Comparison of ENCODE assay signal across 8 cellular contexts in genomic region chr1:225651376-225651871, GRCh38. TPM values are rescaled to one million over a fixed set of nuclear protein-coding genes. Genes with fewer than 3 reads are reported as not detected.
DNase-seq lines count a peak whose midpoint lies in the region; ATAC-seq and TF ChIP-seq lines count a peak whose summit lies in the region.

No MANE protein-coding gene starts in this region.

- 21 to 23% (median 22%) methylated on average over 8 of the region's 8 CpGs for WGBS in adrenal gland, 4 donors
- WGBS in upper lobe of left lung, 2 donors: 39 to 41% methylated on average over 8 of the region's 8 CpGs

- no peak for TF ChIP-seq POLR2A in adrenal gland (IDR thresholded peaks at IDR 0.05)
- TF ChIP-seq POLR2A in upper lobe of left lung (IDR thresholded peaks at IDR 0.05): no peak

- DNase-seq in left ventricle myocardium inferior (no peak), left cardiac atrium (no peak), adrenal gland (no peak), left kidney (ENCODE audit: low read depth, low spot score) (peak; percentile 56), upper lobe of left lung (no peak), GM19238 (ENCODE audit: insufficient read length, low spot score) (no peak), NCI-H2171 (lab: John Stamatoyannopoulos, UW) (no peak)

- no peak for TF ChIP-seq EP300 in upper lobe of left lung (IDR thresholded peaks at IDR 0.05)

- no peaks in the 10 kb centered on the region for H3K9me3 ChIP-seq in left ventricle myocardium inferior (replicated peaks)
- H3K9me3 ChIP-seq in adrenal gland (replicated peaks in 1 of 3): no peaks in the 10 kb centered on the region
- H3K9me3 ChIP-seq in upper lobe of left lung: no peaks in the 10 kb centered on the region

- TF ChIP-seq CTCF in left ventricle myocardium inferior (IDR thresholded peaks at IDR 0.05; ENCODE audit: borderline replicate concordance) (no peak), adrenal gland (IDR thresholded peaks at IDR 0.05) (no peak), upper lobe of left lung (IDR thresholded peaks at IDR 0.05) (no peak)

- H3K27me3 ChIP-seq in left ventricle myocardium inferior (ENCODE audit: low read depth) (no peaks in the 10 kb centered on the region), adrenal gland (no peaks in the 10 kb centered on the region), upper lobe of left lung (no peaks in the 10 kb centered on the region)

- ATAC-seq in left cardiac atrium (no peak), upper lobe of left lung (ENCODE audit: low FRiP score in 2 of 2) (no peak), HG03460 (IDR thresholded peaks at IDR 0.05; ENCODE audit: unreplicated experiment) (no peak)

- intact Hi-C loops in left ventricle myocardium inferior (cut with micrococcal nuclease) (loop anchor here (10.0 kb wide), 1 partner anchor 123 kb away; the partner anchor contains the start of gene SRP9), left cardiac atrium (cut with DNase I) (loop anchor here in 1 of 2 donors (5.0 kb wide), 1 partner anchor 116 kb away; no protein-coding TSS in a partner anchor), adrenal gland (cut with DNase I) (loop anchor here (5.0 to 10.0 kb wide), 3 partner anchors 79 to 121 kb away; no protein-coding TSS in a partner anchor)

- H3K4me3 ChIP-seq in left ventricle myocardium inferior (peak overlapping the region; percentile 91), adrenal gland (peak overlapping the region in 2 of 4 donors; percentile 84 to 93), upper lobe of left lung (peak overlapping the region in 3 of 4 donors; percentile 76 to 90 (median 85))

- H3K36me3 ChIP-seq in left ventricle myocardium inferior: no peaks in the 10 kb centered on the region
- no peaks in the 10 kb centered on the region for H3K36me3 ChIP-seq in adrenal gland (replicated peaks in 1 of 2)
- no peaks in the 10 kb centered on the region for H3K36me3 ChIP-seq in upper lobe of left lung

- H3K4me1 ChIP-seq in left ventricle myocardium inferior (peaks cover 74% of the 10 kb centered on the region), adrenal gland (replicated peaks in 1 of 2) (peaks cover 9 to 53% of the 10 kb centered on the region in 2 donors), upper lobe of left lung (peaks cover 4 to 53% (median 23%) of the 10 kb centered on the region in 4 donors)

- peak overlapping the region; percentile 99 for H3K27ac ChIP-seq in left ventricle myocardium inferior (replicated peaks)
- peak overlapping the region; percentile 4 to 96 (median 94) for H3K27ac ChIP-seq in adrenal gland
- H3K27ac ChIP-seq in upper lobe of left lung: peak overlapping the region; percentile 95 to 98 (median 96)

RNA-seq across cellular contexts. Expression of gene ENAH, which starts 1.5 kb away (rescaled TPM):
- total RNA-seq in left ventricle myocardium inferior (78.6 TPM), left cardiac atrium (10 to 100 TPM; 73.4 to 79.0 TPM), adrenal gland (100 to 1,000 TPM in 4 of 8 donors, 10 to 100 TPM in 4; 36.7 to 130 (median 81.8) TPM), upper lobe of left lung (10 to 100 TPM; 10.5 to 70.3 (median 33.8) TPM)
- polyA plus RNA-seq in adrenal gland: 100 to 1,000 TPM in 1 of 3 donors, 10 to 100 TPM in 2; 10.0 to 142 (median 51.8) TPM
